ENCODE assay signal across 11 cellular contexts in the genomic region with DNA sequence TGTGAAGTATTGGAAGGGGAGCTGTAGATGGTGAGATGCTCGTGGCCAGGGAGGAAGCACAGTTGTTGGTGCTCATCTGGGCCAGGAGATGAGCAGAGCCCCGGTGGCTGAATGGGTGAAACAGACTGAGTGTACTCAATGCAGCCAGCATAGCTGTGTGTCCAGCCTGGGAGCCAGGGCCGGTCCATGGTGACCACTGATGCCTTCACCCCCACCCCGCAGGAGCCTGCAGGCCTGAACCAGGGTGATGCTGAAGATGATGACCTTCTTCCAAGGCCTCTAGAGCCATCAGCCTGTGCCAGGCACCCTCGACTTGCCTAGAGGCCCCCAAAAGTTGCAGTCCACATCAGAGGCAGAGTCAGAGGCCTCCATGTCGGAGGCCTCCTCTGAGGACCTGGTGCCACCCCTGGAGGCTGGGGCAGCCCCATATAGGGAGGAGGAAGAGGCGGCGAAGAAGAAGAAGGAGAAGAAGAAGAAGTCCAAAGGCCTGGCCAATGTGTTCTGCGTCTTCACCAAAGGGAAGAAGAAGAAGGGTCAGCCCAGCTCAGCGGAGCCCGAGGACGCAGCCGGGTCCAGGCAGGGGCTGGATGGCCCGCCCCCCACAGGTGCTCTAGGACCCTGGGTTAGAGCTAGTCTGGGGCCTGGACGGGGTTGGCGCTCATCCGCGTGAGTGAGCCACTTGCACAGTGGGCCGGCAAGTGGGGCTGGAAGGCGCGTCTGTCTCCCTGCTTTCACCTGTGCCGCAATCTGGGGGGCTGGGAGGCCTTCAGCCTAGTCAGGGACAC. TPM values are rescaled to one million over a fixed set of nuclear protein-coding genes. Genes with fewer than 3 reads are reported as not detected.
DNase-seq lines count a peak whose midpoint lies in the region; ATAC-seq and TF ChIP-seq lines count a peak whose summit lies in the region.
"Had no signal": no experiment of that assay in that cellular context is flagged by ENCODE, and none has a peak within 500 bp of the region (broad histone marks: within the 10 kb centered on the region; RNA-seq: fewer than 3 reads in every experiment).

No MANE protein-coding gene starts in this region.

- POLR2A ChIA-PET in RWPE1 (lab: Yijun Ruan, JAX; ENCODE audit: low non-redundant PET), result interaction anchor here (0.5 kb wide), 1 partner anchor 1364 kb away, joined by 3 read pairs; no protein-coding TSS in a partner anchor

- H3K4me3 Mint-ChIP-seq in nephron progenitor cell, result peak overlapping the region; percentile 76
- H3K4me3 Mint-ChIP-seq: stimulated activated memory B cell treated with anti-CD40 and anti-IgM and Interleukin-4, amounts not matched to agents 10 μg/mL and 1 μg/mL and 100 μg/mL, for 72 hours had no signal

- intact Hi-C loops in upper lobe of right lung (cut with DNase I), result no loop called here

- H3K4me2 ChIP-seq in fibroblast of lung (ENCODE audit: extremely low read depth, insufficient read depth, low read length), result peak overlapping the region; percentile 59

- no peak for ATAC-seq in upper lobe of right lung
- ATAC-seq: effector memory CD8-positive, alpha-beta T cell; stimulated activated memory B cell treated with anti-CD40 and anti-IgM and Interleukin-4, amounts not matched to agents 10 μg/mL and 1 μg/mL and 100 μg/mL, for 72 hours had no signal

- no peak overlapping the region for H2AFZ ChIP-seq in fibroblast of lung (ENCODE audit: low read length)

- H3K27ac ChIP-seq in RWPE1, result peak overlapping the region; percentile 97
- no peak overlapping the region for H3K27ac ChIP-seq in fibroblast of lung (ENCODE audit: insufficient read depth, low read length)
- no peak overlapping the region for H3K27ac ChIP-seq in upper lobe of right lung

- H4K20me1 ChIP-seq in fibroblast of lung (ENCODE audit: control insufficient read depth, extremely low read depth, insufficient read depth, low read length), result no peaks in the 10 kb centered on the region

- H3K27me3 Mint-ChIP-seq in nephron progenitor cell (ENCODE audit: low read depth, poor library complexity), result peaks cover 54% of the 10 kb centered on the region

- CTCF ChIA-PET in RWPE1 (lab: Yijun Ruan, JAX), result interaction anchor here (0.5 to 7.2 kb wide), 13 partner anchors 11 to 524 kb away, joined by 3 to 57 read pairs (median 3); no protein-coding TSS in a partner anchor

- H3K36me3 ChIP-seq in fibroblast of lung (ENCODE audit: control insufficient read depth, insufficient read depth, low read length), result peaks cover 22% of the 10 kb centered on the region
- peaks cover 15% of the 10 kb centered on the region for H3K36me3 ChIP-seq in upper lobe of right lung

- H3K4me3 ChIP-seq in fibroblast of lung (replicated peaks in 1 of 4; ENCODE audit: control extremely low read depth in 1 of 4, insufficient read depth in 1 of 4, low read depth in 3 of 4, low read length in 4 of 4) (peak overlapping the region in 2 of 4 experiments; percentile 17 to 72), upper lobe of right lung (peak overlapping the region; percentile 14)

- H3K4me1 ChIP-seq in fibroblast of lung (ENCODE audit: control insufficient read depth, extremely low read depth, insufficient read depth, low read length) (peaks cover 32% of the 10 kb centered on the region), upper lobe of right lung (peaks cover 70% of the 10 kb centered on the region)

- no peaks in the 10 kb centered on the region for H3K9me3 ChIP-seq in fibroblast of lung (ENCODE audit: control insufficient read depth, insufficient read depth, low read depth, low read length)
- no peaks in the 10 kb centered on the region for H3K9me3 ChIP-seq in upper lobe of right lung

- H3K9me3 Mint-ChIP-seq in nephron progenitor cell, result no peaks in the 10 kb centered on the region
- H3K9me3 Mint-ChIP-seq: effector memory CD8-positive, alpha-beta T cell; stimulated activated memory B cell treated with anti-CD40 and anti-IgM and Interleukin-4, amounts not matched to agents 10 μg/mL and 1 μg/mL and 100 μg/mL, for 72 hours had no signal

- TF ChIP-seq CTCF in RWPE1 (conservative IDR thresholded peaks at IDR 0.05; ENCODE audit: low read depth) (no peak), fibroblast of lung (conservative IDR thresholded peaks at IDR 0.05 in 1 of 2, IDR thresholded peaks at IDR 0.05 in 1 of 2; ENCODE audit: low read depth in 1 of 2, low read length in 2 of 2) (no peak), nephron progenitor cell (IDR thresholded peaks at IDR 0.05) (no peak), upper lobe of right lung (IDR thresholded peaks at IDR 0.05) (no peak)

- peak overlapping the region; percentile 37 for H3K27ac Mint-ChIP-seq in nephron progenitor cell
- H3K27ac Mint-ChIP-seq: stimulated activated memory B cell treated with anti-CD40 and anti-IgM and Interleukin-4, amounts not matched to agents 10 μg/mL and 1 μg/mL and 100 μg/mL, for 72 hours had no signal

- peaks cover 10% of the 10 kb centered on the region for H3K79me2 ChIP-seq in fibroblast of lung (ENCODE audit: control insufficient read depth, insufficient read depth, low read length)

- H3K27me3 ChIP-seq in fibroblast of lung (ENCODE audit: control insufficient read depth, insufficient read depth, low read length), result no peaks in the 10 kb centered on the region
- no peaks in the 10 kb centered on the region for H3K27me3 ChIP-seq in upper lobe of right lung

- peaks cover 44% of the 10 kb centered on the region for H3K4me1 Mint-ChIP-seq in nephron progenitor cell

- H3K36me3 Mint-ChIP-seq in nephron progenitor cell (ENCODE audit: low read depth), result no peaks in the 10 kb centered on the region

- no peak overlapping the region for H3K9ac ChIP-seq in fibroblast of lung (ENCODE audit: insufficient read depth, low read length)

- DNase-seq in RWPE1 (ENCODE audit: low spot score) (no peak), fibroblast of lung (ENCODE audit: low read depth in 2 of 2) (no peak), nephron progenitor cell (no peak), upper lobe of right lung (no peak), activated gamma-delta T cell (lab: John Stamatoyannopoulos, UW) (no peak), cerebellum (ENCODE audit: low spot score) (no peak)
- DNase-seq in stimulated activated CD4-positive, alpha-beta T cell treated with anti-CD3 and anti-CD28 coated beads, Interleukin-1b, Interleukin-23, amount 100 ng/mL, for 48 hours, result no peak
- DNase-seq: activated effector memory CD4-positive, alpha-beta T cell treated with Interleukin-2 at 50 U/mL for 16 hours; effector memory CD8-positive, alpha-beta T cell had no signal

RNA-seq across cellular contexts. Expression of gene TNFAIP2, which starts 3.0 kb away (rescaled TPM):
- total RNA-seq in fibroblast of lung, result 102 and 139 TPM in 2 replicates
- polyA plus RNA-seq in fibroblast of lung, result 31.6 and 71.5 TPM in 2 replicates
- polyA plus RNA-seq in fibroblast of lung (2012), result 38.4 and 86.3 TPM in 2 replicates
- polyA minus RNA-seq in fibroblast of lung (ENCODE audit: low replicate concordance), result 91.2 and 178 TPM in 2 replicates
- 158 TPM for total RNA-seq in upper lobe of right lung
- 8.6 TPM for total RNA-seq in cerebellum

RNA-seq across cellular contexts. Expression of gene EXOC3L4, which starts 31.8 kb away (rescaled TPM):
- total RNA-seq in fibroblast of lung, result 0.26 and 0.50 TPM in 2 replicates
- 0.18 and 0.39 TPM in 2 replicates for polyA plus RNA-seq in fibroblast of lung
- polyA plus RNA-seq in fibroblast of lung (2012), result 0.16 and 0.51 TPM in 2 replicates
- not detected in 2 replicates for polyA minus RNA-seq in fibroblast of lung (ENCODE audit: low replicate concordance)
- total RNA-seq in upper lobe of right lung, result 4.2 TPM
- 0.36 TPM for total RNA-seq in cerebellum
- total RNA-seq: M059J had no signal

RNA-seq across cellular contexts. Expression of gene LBHD2, which starts 42.3 kb away (rescaled TPM):
- total RNA-seq in fibroblast of lung (not detected in 2 replicates), upper lobe of right lung (not detected), cerebellum (not detected)
- polyA plus RNA-seq in fibroblast of lung, result not detected in 2 replicates
- polyA plus RNA-seq in fibroblast of lung (2012), result not detected in 2 replicates
- polyA minus RNA-seq in fibroblast of lung (ENCODE audit: low replicate concordance), result not detected in 2 replicates
- total RNA-seq: M059J had no signal

Comparison
In these comparisons a context has a peak if more than half of its experiments do, and no peak if none do; other contexts are left out.
1. RNA of gene TNFAIP2, which starts 3.0 kb away (total RNA-seq): 158 TPM in upper lobe of right lung (single experiment) and 102 to 139 TPM in fibroblast of lung; 8.6 TPM in cerebellum (single experiment); every median in the first group is over 10 times any median in the second.